In genomic region chr14:95263527-95264231, GRCh38 we compare ENCODE assay signal across 15 cellular contexts. TPM values are rescaled to one million over a fixed set of nuclear protein-coding genes. Genes with fewer than 3 reads are reported as not detected.
DNase-seq lines count a peak whose midpoint lies in the region; ATAC-seq, FAIRE-seq and TF ChIP-seq lines count a peak whose summit lies in the region.
"Had no signal": no experiment of that assay in that cellular context is flagged by ENCODE, and none has a peak within 500 bp of the region (broad histone marks: within the 10 kb centered on the region; RNA-seq: fewer than 3 reads in every experiment).

No MANE protein-coding gene starts in this region.

- H3K36me3 ChIP-seq in SJCRH30 (no peaks in the 10 kb centered on the region), HAP-1 (replicated peaks) (no peaks in the 10 kb centered on the region)
- H3K36me3 ChIP-seq: SJSA1 had no signal

- H3K9me3 Mint-ChIP-seq in type B pancreatic cell = peaks cover 6% of the 10 kb centered on the region

- H3K27ac ChIP-seq in SJCRH30 = peak overlapping the region; percentile 94
- H3K27ac ChIP-seq: SJSA1 had no signal

- FAIRE-seq in GM12892 (lab: Jason Lieb, UNC) = no peak

- DNase-seq in cardiac septum (ENCODE audit: low spot score) (peak; percentile 36), left cardiac atrium (no peak), SJCRH30 (no peak), mesenteric fat pad (ENCODE audit: low spot score) (peak; percentile 33), type B pancreatic cell (ENCODE audit: extremely low spot score, unreplicated experiment) (peak; percentile 32), GM12892 (ENCODE audit: insufficient read length) (no peak), NCI-H187 treated with DMSO at 0.1 percent for 48 hours (lab: John Stamatoyannopoulos, UW) (no peak), HAP-1 (ENCODE audit: low spot score in 2 of 2) (no peak)
- DNase-seq: COR-L47, DMS153, NCI-H1930, NCI-H2171 treated with DMSO at 0.1 percent for 48 hours, NCI-H748 treated with DMSO at 0.1 percent for 48 hours, OCI-M1 had no signal

- H3K4me3 ChIP-seq in SJCRH30 (no peak overlapping the region), HAP-1 (no peak overlapping the region)
- H3K4me3 ChIP-seq: SJSA1 had no signal

- H3K27me3 Mint-ChIP-seq in type B pancreatic cell = no peaks in the 10 kb centered on the region

- H3K27ac Mint-ChIP-seq in type B pancreatic cell = peak overlapping the region; percentile 46

- no peak for TF ChIP-seq POLR2A in GM12892 (IDR thresholded peaks at IDR 0.05; ENCODE audit: low read depth, low read length)

- in situ Hi-C loops in HAP-1 (cut with MboI; ENCODE audit: low sequenced_read_pairs) = no loop called here

- H3K4me1 ChIP-seq in SJCRH30 (peaks cover 62% of the 10 kb centered on the region), HAP-1 (no peaks in the 10 kb centered on the region)

- peaks cover 12% of the 10 kb centered on the region for H3K4me1 Mint-ChIP-seq in type B pancreatic cell (ENCODE audit: unreplicated experiment)

- H3K4me3 Mint-ChIP-seq in type B pancreatic cell = no peak overlapping the region

- ATAC-seq in left cardiac atrium = no peak

- H3K9me3 ChIP-seq in SJCRH30 (replicated peaks) (no peaks in the 10 kb centered on the region; the same call in 1 of the 2 replicates), HAP-1 (no peaks in the 10 kb centered on the region)

- TF ChIP-seq CTCF in type B pancreatic cell (conservative IDR thresholded peaks at IDR 0.05) = no peak

- H3K36me3 Mint-ChIP-seq in type B pancreatic cell = peaks cover 4% of the 10 kb centered on the region

- intact Hi-C loops in cardiac septum (cut with DNase I) = no loop called here
- intact Hi-C loops in left cardiac atrium (cut with DNase I) = no loop called here

- no peaks in the 10 kb centered on the region for H3K27me3 ChIP-seq in SJCRH30
- no peaks in the 10 kb centered on the region; the same call in 1 of the 2 replicates for H3K27me3 ChIP-seq in HAP-1 (ENCODE audit: low read depth)
- H3K27me3 ChIP-seq: SJSA1 had no signal

RNA-seq across cellular contexts. Expression of gene CLMN, which starts 56.0 kb away (rescaled TPM):
- total RNA-seq in cardiac septum (6.0 TPM), left cardiac atrium (10 to 100 TPM; 11.1 to 13.2 TPM), mesenteric fat pad (47.4 TPM), type B pancreatic cell (ENCODE audit: low replicate concordance) (10.2 and 23.0 TPM in 2 replicates)
- total RNA-seq in SJCRH30 (2014; rRNA removed; shearing (Covaris generic)) = 24.7 and 29.0 TPM in 2 replicates
- polyA plus RNA-seq in GM12892 (2012; ENCODE audit: missing spikeins) = 13.9 TPM

Comparison
In these comparisons a context has a peak if more than half of its experiments do, and no peak if none do; other contexts are left out.
1. DNase-seq: peak in cardiac septum (single experiment), mesenteric fat pad (single experiment) and type B pancreatic cell (single experiment); none in left cardiac atrium (single experiment), SJCRH30 (0 of 2), GM12892 (single experiment), NCI-H187 treated with DMSO at 0.1 percent for 48 hours (single experiment) and HAP-1 (0 of 2).